Comparison of ENCODE assay signal across 33 cellular contexts in the genomic region with DNA sequence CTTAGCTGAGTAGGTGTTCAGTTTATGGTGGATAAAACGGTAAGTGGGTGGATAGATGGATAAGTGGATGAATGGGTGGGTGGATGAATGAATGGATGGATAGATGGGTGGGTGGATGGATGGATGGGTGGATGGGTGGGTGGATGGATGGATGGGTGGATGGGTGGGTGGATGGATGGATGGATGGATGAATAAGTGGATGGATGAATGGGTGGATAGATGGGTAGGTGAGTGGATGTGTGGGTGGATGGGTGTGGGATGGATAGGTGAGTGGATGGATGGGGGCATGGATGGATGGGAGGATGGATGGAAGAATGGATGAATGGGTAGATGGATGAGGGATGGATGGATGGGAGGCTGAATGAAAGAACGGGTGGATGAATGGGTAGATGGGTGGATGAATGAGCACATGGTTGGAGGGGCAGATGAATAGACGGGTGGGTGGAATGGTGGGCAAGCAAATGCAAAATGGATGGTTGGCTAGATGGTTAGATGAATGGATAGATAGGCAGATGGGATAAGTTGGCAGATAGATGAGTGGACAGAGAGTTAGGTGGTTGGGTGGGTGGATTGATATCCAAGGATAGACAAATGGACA. TPM values are rescaled to one million over a fixed set of nuclear protein-coding genes. Genes with fewer than 3 reads are reported as not detected.
"Had no signal": no experiment of that assay in that cellular context is flagged by ENCODE, and none has a peak within 500 bp of the region (broad histone marks: within the 10 kb centered on the region; RNA-seq: fewer than 3 reads in every experiment).

No MANE protein-coding gene starts in this region.

- H3K27me3 ChIP-seq: ascending aorta, breast epithelium, cardiac muscle cell, dorsolateral prefrontal cortex, esophagus squamous epithelium, gastroesophageal sphincter, heart right ventricle, hepatocyte had no signal

- H3K27me3 Mint-ChIP-seq: activated T-cell treated with anti-CD3 and anti-CD28 coated beads, Interleukin-2, amount 50 U/mL, for 24 hours had no signal

- H3K36me3 ChIP-seq: breast epithelium, cardiac muscle cell had no signal

- H3K4me2 ChIP-seq: hepatocyte had no signal

- H3K4me1 Mint-ChIP-seq: activated CD4-positive, alpha-beta memory T cell treated with anti-CD3 and anti-CD28 coated beads, Interleukin-2, amount 10 ng/mL, durations not matched to agents 7 days and 5 days; activated CD4-positive, alpha-beta T cell treated with anti-CD3 and anti-CD28 coated beads, Interleukin-2, amount 10 ng/mL, durations not matched to agents 7 days and 5 days; activated naive CD4-positive, alpha-beta T cell treated with anti-CD3 and anti-CD28 coated beads, Interleukin-2, amount 10 ng/mL, durations not matched to agents 7 days and 5 days; activated naive CD8-positive, alpha-beta T cell treated with anti-CD3 and anti-CD28 coated beads, Interleukin-2, amount 10 ng/mL, durations not matched to agents 7 days and 5 days; brain had no signal

- DNase-seq: activated CD4-positive, alpha-beta memory T cell treated with anti-CD3 and anti-CD28 coated beads, Interleukin-2, amount 10 ng/mL, durations not matched to agents 7 days and 5 days; activated CD4-positive, alpha-beta T cell treated with anti-CD3 and anti-CD28 coated beads for 4 hours; activated CD4-positive, alpha-beta T cell treated with anti-CD3 and anti-CD28 coated beads, Interleukin-2, amount 10 ng/mL, durations not matched to agents 7 days and 5 days; activated CD4-positive, alpha-beta T cell treated with anti-CD3 and anti-CD28 coated beads, Interleukin-2, amount 50 U/mL, for 4 hours; activated CD4-positive, CD25-positive, alpha-beta regulatory T cell; activated CD4-positive, CD25-positive, alpha-beta regulatory T cell treated with anti-CD3 and anti-CD28 coated beads, Interleukin-2, amount 50 U/mL, for 72 hours; activated CD8-positive, alpha-beta memory T cell treated with anti-CD3 and anti-CD28 coated beads, Interleukin-2, amount 50 U/mL, for 48 hours; activated gamma-delta T cell; activated naive CD4-positive, alpha-beta T cell; activated naive CD4-positive, alpha-beta T cell treated with anti-CD3 and anti-CD28 coated beads, Interleukin-2, amount 10 ng/mL, durations not matched to agents 7 days and 5 days; activated naive CD8-positive, alpha-beta T cell treated with anti-CD3 and anti-CD28 coated beads, Interleukin-2, amount 10 ng/mL, durations not matched to agents 7 days and 5 days; activated T-cell treated with anti-CD3 and anti-CD28 coated beads for 4 hours; activated T-cell treated with anti-CD3 and anti-CD28 coated beads, Interleukin-2, amount 50 U/mL, for 24 hours; activated T-cell treated with anti-CD3 and anti-CD28 coated beads, Interleukin-2, amount 50 U/mL, for 72 hours; central memory CD4-positive, alpha-beta T cell; cerebellar nuclear complex; effector memory CD4-positive, alpha-beta T cell; endodermal cell; esophagus squamous epithelium; foreskin melanocyte; heart right ventricle; T-helper 2 cell had no signal

- H3K27ac Mint-ChIP-seq: activated CD4-positive, alpha-beta memory T cell treated with anti-CD3 and anti-CD28 coated beads, Interleukin-2, amount 10 ng/mL, durations not matched to agents 7 days and 5 days; activated CD4-positive, alpha-beta T cell treated with anti-CD3 and anti-CD28 coated beads, Interleukin-2, amount 10 ng/mL, durations not matched to agents 7 days and 5 days; activated naive CD4-positive, alpha-beta T cell treated with anti-CD3 and anti-CD28 coated beads, Interleukin-2, amount 10 ng/mL, durations not matched to agents 7 days and 5 days; activated naive CD4-positive, alpha-beta T cell treated with anti-CD3 and anti-CD28 coated beads, Interleukin-2, amount 50 U/mL, for 72 hours; activated naive CD8-positive, alpha-beta T cell treated with anti-CD3 and anti-CD28 coated beads, Interleukin-2, amount 10 ng/mL, durations not matched to agents 7 days and 5 days; activated T-cell treated with anti-CD3 and anti-CD28 coated beads, Interleukin-2, amount 50 U/mL, for 24 hours; activated T-cell treated with anti-CD3 and anti-CD28 coated beads, Interleukin-2, amount 50 U/mL, for 72 hours; brain; dendritic cell treated with granulocyte-macrophage colony-stimulating factor and Interleukin-4, amounts not matched to agents 40 ng/mL and 50 ng/mL, for 4 days; endodermal cell had no signal

- H3K79me2 ChIP-seq: hepatocyte had no signal

- H2AFZ ChIP-seq: hepatocyte had no signal

- ATAC-seq: activated naive CD4-positive, alpha-beta T cell treated with anti-CD3 and anti-CD28 coated beads, Interleukin-2, amount 50 U/mL, for 72 hours; activated T-cell treated with anti-CD3 and anti-CD28 coated beads, Interleukin-2, amount 50 U/mL, for 72 hours; gastroesophageal sphincter; heart right ventricle had no signal

- H3K4me3 Mint-ChIP-seq: activated CD4-positive, alpha-beta memory T cell treated with anti-CD3 and anti-CD28 coated beads, Interleukin-2, amount 10 ng/mL, durations not matched to agents 7 days and 5 days; activated CD4-positive, alpha-beta T cell treated with anti-CD3 and anti-CD28 coated beads, Interleukin-2, amount 10 ng/mL, durations not matched to agents 7 days and 5 days; activated naive CD4-positive, alpha-beta T cell treated with anti-CD3 and anti-CD28 coated beads, Interleukin-2, amount 10 ng/mL, durations not matched to agents 7 days and 5 days; activated naive CD8-positive, alpha-beta T cell treated with anti-CD3 and anti-CD28 coated beads, Interleukin-2, amount 10 ng/mL, durations not matched to agents 7 days and 5 days; activated T-cell treated with anti-CD3 and anti-CD28 coated beads, Interleukin-2, amount 50 U/mL, for 24 hours; activated T-cell treated with anti-CD3 and anti-CD28 coated beads, Interleukin-2, amount 50 U/mL, for 72 hours; brain; dendritic cell treated with granulocyte-macrophage colony-stimulating factor and Interleukin-4, amounts not matched to agents 40 ng/mL and 50 ng/mL, for 4 days; endodermal cell had no signal

- H3K36me3 Mint-ChIP-seq: activated naive CD4-positive, alpha-beta T cell treated with anti-CD3 and anti-CD28 coated beads, Interleukin-2, amount 10 ng/mL, durations not matched to agents 7 days and 5 days; activated naive CD4-positive, alpha-beta T cell treated with anti-CD3 and anti-CD28 coated beads, Interleukin-2, amount 50 U/mL, for 72 hours; activated naive CD8-positive, alpha-beta T cell treated with anti-CD3 and anti-CD28 coated beads, Interleukin-2, amount 10 ng/mL, durations not matched to agents 7 days and 5 days; brain had no signal

- H3K27ac ChIP-seq: breast epithelium, cardiac muscle cell, dorsolateral prefrontal cortex, epithelial cell of prostate, esophagus squamous epithelium, gastroesophageal sphincter, heart right ventricle, hepatocyte had no signal

- H3K9me3 Mint-ChIP-seq: activated CD4-positive, alpha-beta memory T cell treated with anti-CD3 and anti-CD28 coated beads, Interleukin-2, amount 10 ng/mL, durations not matched to agents 7 days and 5 days; activated CD4-positive, alpha-beta T cell treated with anti-CD3 and anti-CD28 coated beads, Interleukin-2, amount 10 ng/mL, durations not matched to agents 7 days and 5 days; activated naive CD4-positive, alpha-beta T cell treated with anti-CD3 and anti-CD28 coated beads, Interleukin-2, amount 10 ng/mL, durations not matched to agents 7 days and 5 days; activated naive CD4-positive, alpha-beta T cell treated with anti-CD3 and anti-CD28 coated beads, Interleukin-2, amount 50 U/mL, for 72 hours; activated naive CD8-positive, alpha-beta T cell treated with anti-CD3 and anti-CD28 coated beads, Interleukin-2, amount 10 ng/mL, durations not matched to agents 7 days and 5 days; activated T-cell treated with anti-CD3 and anti-CD28 coated beads, Interleukin-2, amount 50 U/mL, for 24 hours; activated T-cell treated with anti-CD3 and anti-CD28 coated beads, Interleukin-2, amount 50 U/mL, for 72 hours; brain; endodermal cell had no signal

- H3K9me3 ChIP-seq: ascending aorta, breast epithelium, esophagus squamous epithelium, gastroesophageal sphincter, heart right ventricle had no signal

- H3K4me3 ChIP-seq: ascending aorta, breast epithelium, cardiac muscle cell, coronary artery, dorsolateral prefrontal cortex, esophagus squamous epithelium, gastroesophageal sphincter, heart right ventricle, hepatocyte had no signal

- H3K4me1 ChIP-seq: breast epithelium had no signal

RNA-seq across cellular contexts. Expression of a gene that starts 25.7 kb away (rescaled TPM):
- total RNA-seq: activated CD4-positive, alpha-beta memory T cell treated with anti-CD3 and anti-CD28 coated beads, Interleukin-2, amount 10 ng/mL, durations not matched to agents 7 days and 5 days; activated CD4-positive, alpha-beta T cell treated with anti-CD3 and anti-CD28 coated beads, Interleukin-2, amount 10 ng/mL, durations not matched to agents 7 days and 5 days; activated naive CD4-positive, alpha-beta T cell treated with anti-CD3 and anti-CD28 coated beads, Interleukin-2, amount 50 U/mL, for 72 hours; activated naive CD8-positive, alpha-beta T cell treated with anti-CD3 and anti-CD28 coated beads, Interleukin-2, amount 10 ng/mL, durations not matched to agents 7 days and 5 days; activated T-cell treated with anti-CD3 and anti-CD28 coated beads, Interleukin-2, amount 50 U/mL, for 72 hours had no signal
- polyA plus RNA-seq: cardiac muscle cell had no signal
